In genomic region chr9:14846871-14847311, GRCh38 we compare ENCODE assay signal across 1 cellular context.
A peak's percentile ranks its signal among the peaks of the same experiment; 100 is the strongest.
TF ChIP-seq lines count a peak whose summit lies in the region.

No MANE protein-coding gene starts in this region.

TF ChIP-seq in H1, 55 proteins besides CTCF, POLR2A, EP300 and RAD21 (continued from another document):
- TF ChIP-seq ATF2 (IDR thresholded peaks at IDR 0.05; ENCODE audit: low read length) (no peak), CREB1 (IDR thresholded peaks at IDR 0.05) (peak; percentile 59), YY1 (IDR thresholded peaks at IDR 0.05; ENCODE audit: low read depth, low read length) (peak; percentile 88), CHD7 (IDR thresholded peaks at IDR 0.05; ENCODE audit: insufficient replicate concordance, low read length) (no peak), SP2 (IDR thresholded peaks at IDR 0.05; ENCODE audit: low read length) (no peak), BRCA1 (IDR thresholded peaks at IDR 0.05; ENCODE audit: low read depth, low read length) (no peak), POU5F1 (IDR thresholded peaks at IDR 0.05; ENCODE audit: low read depth, low read length) (0 out of 2 replicates have a peak, but pooled peaks have one; percentile 2), MAX (IDR thresholded peaks at IDR 0.05) (peak; percentile 64), SIRT6 (IDR thresholded peaks at IDR 0.05; ENCODE audit: low read length) (no peak), ATF3 (IDR thresholded peaks at IDR 0.05; ENCODE audit: insufficient read depth, low read depth, low read length) (peak; percentile 36; the same call in 1 of the 2 replicates), TCF12 (IDR thresholded peaks at IDR 0.05; ENCODE audit: low read depth, low read length) (0 out of 2 replicates have a peak, but pooled peaks have one; percentile 24), MAFK (IDR thresholded peaks at IDR 0.05; ENCODE audit: low read depth, low read length) (no peak), PHF8 (conservative IDR thresholded peaks at IDR 0.05; ENCODE audit: low read depth, low read length) (no peak), ZNF274 (IDR thresholded peaks at IDR 0.05; ENCODE audit: borderline replicate concordance, extremely low read depth, low read length) (no peak), SIX5 (IDR thresholded peaks at IDR 0.05; ENCODE audit: low read depth, low read length) (no peak), BACH1 (IDR thresholded peaks at IDR 0.05; ENCODE audit: low read length) (no peak), FOSL1 (IDR thresholded peaks at IDR 0.05; ENCODE audit: insufficient read depth, low read depth, low read length) (no peak), CBX8 (IDR thresholded peaks at IDR 0.05; ENCODE audit: borderline replicate concordance, low read depth, low read length) (no peak), TEAD4 (IDR thresholded peaks at IDR 0.05; ENCODE audit: low read depth, low read length) (no peak), KDM5A (IDR thresholded peaks at IDR 0.05; ENCODE audit: low read length) (no peak), HDAC6 (IDR thresholded peaks at IDR 0.05; ENCODE audit: low read depth, low read length) (no peak), RXRA (IDR thresholded peaks at IDR 0.05; ENCODE audit: insufficient read depth, low read depth, low read length) (no peak), SUZ12 (IDR thresholded peaks at IDR 0.05; ENCODE audit: low read length) (no peak)
